ENCODE assay signal across 19 cellular contexts in genomic region chr16:30474684-30475083, GRCh38. TPM values are rescaled to one million over a fixed set of nuclear protein-coding genes. Genes with fewer than 3 reads are reported as not detected.
A peak's percentile ranks its signal among the peaks of the same experiment; 100 is the strongest.
DNase-seq lines count a peak whose midpoint lies in the region; ATAC-seq and TF ChIP-seq lines count a peak whose summit lies in the region.
"Had no signal": no experiment of that assay in that cellular context is flagged by ENCODE, and none has a peak within 500 bp of the region (broad histone marks: within the 10 kb centered on the region; RNA-seq: fewer than 3 reads in every experiment).

No MANE protein-coding gene starts in this region.

- peak overlapping the region; percentile 94 for H3K4me3 Mint-ChIP-seq in activated T-cell treated with anti-CD3 and anti-CD28 coated beads, Interleukin-2, amount 50 U/mL, for 4 hours

- H3K79me2 ChIP-seq in SU-DHL-6 (ENCODE audit: insufficient read depth, low read length), result peaks cover 44% of the 10 kb centered on the region

- peaks cover 69% of the 10 kb centered on the region for H3K4me1 Mint-ChIP-seq in activated T-cell treated with anti-CD3 and anti-CD28 coated beads, Interleukin-2, amount 50 U/mL, for 4 hours (ENCODE audit: low read depth)

- intact Hi-C loops in colonic mucosa (cut with DNase I) (no loop called here), spleen (cut with DNase I; ENCODE audit: low total_unique reads) (no loop called here)

- H2AFZ ChIP-seq in SU-DHL-6 (ENCODE audit: low read depth, low read length, severe bottlenecking), result no peak overlapping the region

- no peaks in the 10 kb centered on the region for H3K27me3 ChIP-seq in SU-DHL-6 (ENCODE audit: low read length)
- H3K27me3 ChIP-seq in colonic mucosa, result no peaks in the 10 kb centered on the region
- H3K27me3 ChIP-seq in spleen (replicated peaks in 1 of 7), result peaks cover 0 to 13% (median 0%) of the 10 kb centered on the region in 7 donors

- H3K4me1 ChIP-seq in colonic mucosa (no peaks in the 10 kb centered on the region), spleen (peaks cover 10 to 100% (median 69%) of the 10 kb centered on the region in 6 donors)

- peaks cover 26% of the 10 kb centered on the region for H3K36me3 ChIP-seq in SU-DHL-6 (ENCODE audit: low read length)
- no peaks in the 10 kb centered on the region for H3K36me3 ChIP-seq in colonic mucosa
- peaks cover 0 to 56% (median 21%) of the 10 kb centered on the region in 6 donors for H3K36me3 ChIP-seq in spleen
- H3K36me3 ChIP-seq: WERI-Rb-1 had no signal

- H3K9me2 ChIP-seq in SU-DHL-6 (replicated peaks; ENCODE audit: insufficient read depth, low read length), result no peaks in the 10 kb centered on the region

- peak overlapping the region; percentile 95 for H3K9ac ChIP-seq in SU-DHL-6 (ENCODE audit: low read length)
- peak overlapping the region in 1 of 2 donors; percentile 12 for H3K9ac ChIP-seq in colonic mucosa (ENCODE audit: low read depth in 2 of 2, low read length in 2 of 2)

- no peaks in the 10 kb centered on the region for H3K9me3 ChIP-seq in SU-DHL-6 (ENCODE audit: insufficient read depth, low read length)
- H3K9me3 ChIP-seq in colonic mucosa, result no peaks in the 10 kb centered on the region
- no peaks in the 10 kb centered on the region for H3K9me3 ChIP-seq in spleen
- H3K9me3 ChIP-seq: heart left ventricle had no signal

- no peaks in the 10 kb centered on the region for H4K20me1 ChIP-seq in SU-DHL-6 (ENCODE audit: low read depth, low read length)

- peak overlapping the region; percentile 98 for H3K27ac ChIP-seq in SU-DHL-6 (ENCODE audit: low read depth, low read length)
- peak overlapping the region; percentile 70 for H3K27ac ChIP-seq in colonic mucosa
- H3K27ac ChIP-seq in spleen, result peak overlapping the region in 5 of 8 donors; percentile 81 to 92 (median 90)
- H3K27ac ChIP-seq: WERI-Rb-1 had no signal

- TF ChIP-seq POLR2A in spleen (IDR thresholded peaks at IDR 0.05), result no peak
- TF ChIP-seq POLR2A in GM18505 (IDR thresholded peaks at IDR 0.05; ENCODE audit: borderline replicate concordance, extremely low read depth, insufficient read depth, insufficient read length), result no peak

- peaks cover 3% of the 10 kb centered on the region for H3K9me3 Mint-ChIP-seq in activated T-cell treated with anti-CD3 and anti-CD28 coated beads, Interleukin-2, amount 50 U/mL, for 4 hours

- TF ChIP-seq CTCF in SU-DHL-6 (IDR thresholded peaks at IDR 0.05; ENCODE audit: insufficient read depth, low read length, poor library complexity, severe bottlenecking), result no peak
- no peak for TF ChIP-seq CTCF in colonic mucosa (IDR thresholded peaks at IDR 0.05)
- TF ChIP-seq CTCF in spleen (IDR thresholded peaks at IDR 0.05 in 8 of 11, conservative IDR thresholded peaks at IDR 0.05 in 3 of 11), result no peak

- no peak for DNase-seq in activated T-cell treated with anti-CD3 and anti-CD28 coated beads, Interleukin-2, amount 50 U/mL, for 4 hours
- DNase-seq in activated T-cell treated with anti-CD3 and anti-CD28 coated beads, Interleukin-2, amount 50 U/mL, for 1 hour, result no peak
- DNase-seq in colonic mucosa (no peak), spleen (no peak), DMS153 treated with DMSO at 0.1 percent for 48 hours (lab: John Stamatoyannopoulos, UW; ENCODE audit: unreplicated experiment) (no peak)
- no peak for DNase-seq in effector CD8-positive, alpha-beta T cell (lab: John Stamatoyannopoulos, UW)
- DNase-seq: ACHN; activated CD8-positive, alpha-beta memory T cell treated with anti-CD3 and anti-CD28 coated beads, Interleukin-2, amount 50 U/mL, for 4 hours; amniotic stem cell; caudate nucleus; effector CD4-positive, alpha-beta T cell; heart left ventricle; NCI-H1417 treated with DMSO at 0.1 percent for 48 hours; NCI-H2227 treated with DMSO at 0.1 percent for 48 hours; WERI-Rb-1 had no signal

- peak overlapping the region; percentile 89 for H3K4me2 ChIP-seq in SU-DHL-6 (ENCODE audit: low read depth, low read length, poor library complexity, severe bottlenecking)

- peaks cover 27% of the 10 kb centered on the region for H3F3A ChIP-seq in SU-DHL-6 (ENCODE audit: insufficient read depth)

- H3K4me3 ChIP-seq in SU-DHL-6 (ENCODE audit: insufficient read depth, low read length, poor library complexity, severe bottlenecking), result peak overlapping the region; percentile 89
- peak overlapping the region; percentile 23 for H3K4me3 ChIP-seq in colonic mucosa
- peak overlapping the region in 7 of 8 donors; percentile 48 to 77 (median 55) for H3K4me3 ChIP-seq in spleen

- WGBS in spleen, 5 donors, result 77 to 84% (median 80%) methylated on average over 7 of the region's 7 CpGs

- H3K36me3 Mint-ChIP-seq in activated T-cell treated with anti-CD3 and anti-CD28 coated beads, Interleukin-2, amount 50 U/mL, for 4 hours (ENCODE audit: insufficient read depth), result peaks cover 17% of the 10 kb centered on the region

- ATAC-seq in activated T-cell treated with anti-CD3 and anti-CD28 coated beads, Interleukin-2, amount 50 U/mL, for 4 hours, result no peak
- no peak for ATAC-seq in GM18505 (IDR thresholded peaks at IDR 0.05; ENCODE audit: unreplicated experiment)

- H3K27me3 Mint-ChIP-seq in activated T-cell treated with anti-CD3 and anti-CD28 coated beads, Interleukin-2, amount 50 U/mL, for 4 hours (ENCODE audit: low read depth), result no peaks in the 10 kb centered on the region

RNA-seq across cellular contexts. Expression of gene ITGAL, which starts 2.1 kb away (rescaled TPM):
- 100 to 1,000 TPM; 193 to 259 (median 220) TPM for total RNA-seq in activated T-cell treated with anti-CD3 and anti-CD28 coated beads, Interleukin-2, amount 50 U/mL, for 4 hours
- total RNA-seq in colonic mucosa, result 1 to 10 TPM; 3.4 to 4.8 TPM
- total RNA-seq in spleen, result 100 to 1,000 TPM; 100 to 212 (median 153) TPM
- polyA plus RNA-seq in spleen, result 10 to 100 TPM; 26.6 to 64.4 (median 51.1) TPM
- total RNA-seq: lung microvascular endothelial cell had no signal
- polyA plus RNA-seq: neural cell had no signal

RNA-seq across cellular contexts. Expression of gene SEPHS2, which starts 29.0 kb away (rescaled TPM):
- total RNA-seq in activated T-cell treated with anti-CD3 and anti-CD28 coated beads, Interleukin-2, amount 50 U/mL, for 4 hours, result 10 to 100 TPM; 64.5 to 69.1 (median 67.1) TPM
- total RNA-seq in colonic mucosa, result 100 to 1,000 TPM in 1 of 2 donors, 10 to 100 TPM in 1; 93.3 to 156 TPM
- total RNA-seq in spleen, result 10 to 100 TPM; 35.5 to 54.7 (median 43.7) TPM
- polyA plus RNA-seq in spleen, result 10 to 100 TPM; 42.4 to 56.0 (median 49.5) TPM

RNA-seq across cellular contexts. Expression of gene DCTPP1, which starts 44.9 kb away (rescaled TPM):
- 100 to 1,000 TPM; 226 to 283 (median 250) TPM for total RNA-seq in activated T-cell treated with anti-CD3 and anti-CD28 coated beads, Interleukin-2, amount 50 U/mL, for 4 hours
- total RNA-seq in colonic mucosa (100 to 1,000 TPM in 1 of 2 donors, 10 to 100 TPM in 1; 80.9 to 153 TPM), spleen (10 to 100 TPM; 17.6 to 36.3 (median 28.6) TPM)
- polyA plus RNA-seq in spleen, result 10 to 100 TPM; 25.5 to 49.1 (median 41.9) TPM

RNA-seq across cellular contexts. Expression of gene ZNF768, which starts 51.7 kb away (rescaled TPM):
- total RNA-seq in activated T-cell treated with anti-CD3 and anti-CD28 coated beads, Interleukin-2, amount 50 U/mL, for 4 hours, result 10 to 100 TPM in 2 of 3 donors, 1 to 10 TPM in 1; 9.1 to 10.7 (median 10.5) TPM
- total RNA-seq in colonic mucosa (10 to 100 TPM; 58.6 to 63.2 TPM), spleen (10 to 100 TPM; 17.2 to 27.3 (median 25.5) TPM)
- 10 to 100 TPM; 17.0 to 33.1 (median 21.6) TPM for polyA plus RNA-seq in spleen

RNA-seq across cellular contexts. Expression of gene ZNF747, which starts 60.0 kb away (rescaled TPM):
- 10 to 100 TPM; 14.2 to 15.4 (median 15.2) TPM for total RNA-seq in activated T-cell treated with anti-CD3 and anti-CD28 coated beads, Interleukin-2, amount 50 U/mL, for 4 hours
- total RNA-seq in colonic mucosa (10 to 100 TPM in 1 of 2 donors, 1 to 10 TPM in 1; 8.7 to 11.9 TPM), spleen (10 to 100 TPM in 6 of 7 donors, 1 to 10 TPM in 1; 7.7 to 16.1 (median 14.0) TPM)
- 1 to 10 TPM; 5.9 to 8.3 (median 6.4) TPM for polyA plus RNA-seq in spleen

Comparison
In these comparisons a context has a peak if more than half of its experiments do, and no peak if none do; other contexts are left out.
1. H3K4me3 ChIP-seq: peak in every context shown above with its lines; median percentile 89 in SU-DHL-6; 55 in spleen; 23 in colonic mucosa.
2. RNA of gene ITGAL, which starts 2.1 kb away (total RNA-seq): 193 to 259 TPM in activated T-cell treated with anti-CD3 and anti-CD28 coated beads, Interleukin-2, amount 50 U/mL, for 4 hours and 100 to 212 TPM in spleen; 3.4 to 4.8 TPM in colonic mucosa; every median in the first group is over 10 times any median in the second.
3. Peak in every context shown above with its lines, with median percentiles within 50 percentile points of each other: H3K27ac ChIP-seq.